Comparison of ENCODE assay signal across 30 cellular contexts in the genomic region with DNA sequence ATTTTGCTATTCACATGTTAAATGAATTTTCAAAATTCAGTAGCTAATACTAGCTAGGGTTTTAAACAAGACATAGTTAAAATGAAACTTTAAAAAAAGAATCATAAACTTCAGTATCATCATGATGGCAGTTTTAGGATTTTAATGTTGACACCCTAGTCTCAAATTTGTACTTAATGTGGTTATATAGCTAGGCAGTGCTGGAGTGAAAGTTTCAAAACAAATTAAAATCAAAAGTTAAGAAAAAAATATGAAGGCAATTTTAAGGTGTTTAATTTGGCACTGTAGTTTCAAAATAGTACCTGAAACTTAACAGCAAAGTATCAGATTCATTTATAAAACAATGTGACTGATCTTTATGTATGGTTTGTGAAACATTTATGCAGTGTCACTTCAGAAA. TPM values are rescaled to one million over a fixed set of nuclear protein-coding genes. Genes with fewer than 3 reads are reported as not detected.
"Had no signal": no experiment of that assay in that cellular context is flagged by ENCODE, and none has a peak within 500 bp of the region (broad histone marks: within the 10 kb centered on the region; RNA-seq: fewer than 3 reads in every experiment).

No MANE protein-coding gene starts in this region.

- H3K27me3 Mint-ChIP-seq: activated naive CD4-positive, alpha-beta T cell treated with anti-CD3 and anti-CD28 coated beads, Interleukin-2, amount 50 U/mL, for 24 hours; activated naive CD8-positive, alpha-beta T cell treated with anti-CD3 and anti-CD28 coated beads, Interleukin-2, amount 50 U/mL, for 24 hours had no signal

- H3K36me3 ChIP-seq: adrenal gland, esophagus squamous epithelium, gastroesophageal sphincter, heart right ventricle had no signal

- ATAC-seq: activated naive CD8-positive, alpha-beta T cell treated with anti-CD3 and anti-CD28 coated beads, Interleukin-2, amount 50 U/mL, for 24 hours; body of pancreas; effector memory CD8-positive, alpha-beta T cell; gastroesophageal sphincter; heart right ventricle; T-helper 17 cell had no signal

- H3K4me1 ChIP-seq: adrenal gland, gastroesophageal sphincter had no signal

- H3K27ac ChIP-seq: adrenal gland, body of pancreas, epithelial cell of prostate, esophagus squamous epithelium, gastroesophageal sphincter, heart right ventricle had no signal

- H3K9me3 ChIP-seq: adrenal gland, body of pancreas, esophagus squamous epithelium, gastroesophageal sphincter, heart right ventricle had no signal

- H3K27me3 ChIP-seq: adrenal gland, body of pancreas, heart right ventricle had no signal

- H3K4me3 Mint-ChIP-seq: activated CD4-positive, alpha-beta memory T cell treated with anti-CD3 and anti-CD28 coated beads, Interleukin-2, amount 10 ng/mL, durations not matched to agents 7 days and 5 days; activated CD4-positive, alpha-beta T cell treated with anti-CD3 and anti-CD28 coated beads, Interleukin-2, amount 10 ng/mL, durations not matched to agents 7 days and 5 days; activated naive CD4-positive, alpha-beta T cell treated with anti-CD3 and anti-CD28 coated beads for 36 hours; activated naive CD4-positive, alpha-beta T cell treated with anti-CD3 and anti-CD28 coated beads, Interleukin-2, amount 50 U/mL, for 24 hours; activated naive CD8-positive, alpha-beta T cell treated with anti-CD3 and anti-CD28 coated beads for 36 hours; activated naive CD8-positive, alpha-beta T cell treated with anti-CD3 and anti-CD28 coated beads, Interleukin-2, amount 50 U/mL, for 24 hours; activated T-cell treated with anti-CD3 and anti-CD28 coated beads, Interleukin-2, amount 50 U/mL, for 4 hours; effector memory CD8-positive, alpha-beta T cell; T-helper 17 cell; T-helper 2 cell treated with Interferon-gamma antibody and Interleukin-4, amounts not matched to agents 5 μg/mL and 100 μg/mL, for 36 hours had no signal

- H3K9me3 Mint-ChIP-seq: activated CD4-positive, alpha-beta memory T cell treated with anti-CD3 and anti-CD28 coated beads, Interleukin-2, amount 10 ng/mL, durations not matched to agents 7 days and 5 days; activated CD4-positive, alpha-beta T cell treated with anti-CD3 and anti-CD28 coated beads, Interleukin-2, amount 10 ng/mL, durations not matched to agents 7 days and 5 days; activated naive CD4-positive, alpha-beta T cell treated with anti-CD3 and anti-CD28 coated beads for 36 hours; activated naive CD4-positive, alpha-beta T cell treated with anti-CD3 and anti-CD28 coated beads, Interleukin-2, amount 50 U/mL, for 24 hours; activated naive CD8-positive, alpha-beta T cell treated with anti-CD3 and anti-CD28 coated beads for 36 hours; activated naive CD8-positive, alpha-beta T cell treated with anti-CD3 and anti-CD28 coated beads, Interleukin-2, amount 50 U/mL, for 24 hours; activated T-cell treated with anti-CD3 and anti-CD28 coated beads, Interleukin-2, amount 50 U/mL, for 4 hours; activated T-helper 2 cell treated with anti-CD3 and anti-CD28 coated beads, Interferon-gamma antibody, Interleukin-2, Interleukin-4, amounts not matched to agents 10 μg/mL and 5 μg/mL and 100 μg/mL, durations not matched to agents 14 hours and 24 hours and 36 hours; effector memory CD8-positive, alpha-beta T cell; T-helper 2 cell treated with Interferon-gamma antibody and Interleukin-4, amounts not matched to agents 5 μg/mL and 100 μg/mL, for 36 hours had no signal

- DNase-seq: activated CD4-positive, alpha-beta memory T cell treated with anti-CD3 and anti-CD28 coated beads, Interleukin-2, amount 10 ng/mL, durations not matched to agents 7 days and 5 days; activated CD4-positive, alpha-beta T cell treated with anti-CD3 and anti-CD28 coated beads for 1 hour; activated CD4-positive, alpha-beta T cell treated with anti-CD3 and anti-CD28 coated beads for 4 hours; activated CD4-positive, alpha-beta T cell treated with anti-CD3 and anti-CD28 coated beads, Interleukin-2, amount 10 ng/mL, durations not matched to agents 7 days and 5 days; activated CD4-positive, alpha-beta T cell treated with anti-CD3 and anti-CD28 coated beads, Interleukin-2, amount 50 U/mL, for 4 hours; activated effector memory CD4-positive, alpha-beta T cell treated with anti-CD3 and anti-CD28 coated beads, Interleukin-2, amount 50 U/mL, for 16 hours; activated naive CD4-positive, alpha-beta T cell treated with anti-CD3 and anti-CD28 coated beads for 36 hours; activated naive CD8-positive, alpha-beta T cell treated with anti-CD3 and anti-CD28 coated beads for 36 hours; activated naive CD8-positive, alpha-beta T cell treated with anti-CD3 and anti-CD28 coated beads, Interleukin-2, amount 50 U/mL, for 24 hours; activated T-cell treated with anti-CD3 and anti-CD28 coated beads, Interleukin-2, amount 50 U/mL, for 4 hours; adrenal gland; amygdala; aorta; body of pancreas; caudate nucleus; cortex of kidney; dermis blood vessel endothelial cell; effector CD4-positive, alpha-beta T cell; effector memory CD8-positive, alpha-beta T cell; esophagus squamous epithelium; foreskin melanocyte; heart right ventricle; T-helper 1 cell; T-helper 17 cell; T1000 had no signal

- H3K4me3 ChIP-seq: adrenal gland, body of pancreas, esophagus squamous epithelium, gastroesophageal sphincter, heart right ventricle had no signal

- H3K27ac Mint-ChIP-seq: activated CD4-positive, alpha-beta memory T cell treated with anti-CD3 and anti-CD28 coated beads, Interleukin-2, amount 10 ng/mL, durations not matched to agents 7 days and 5 days; activated CD4-positive, alpha-beta T cell treated with anti-CD3 and anti-CD28 coated beads, Interleukin-2, amount 10 ng/mL, durations not matched to agents 7 days and 5 days; activated naive CD4-positive, alpha-beta T cell treated with anti-CD3 and anti-CD28 coated beads for 36 hours; activated naive CD4-positive, alpha-beta T cell treated with anti-CD3 and anti-CD28 coated beads, Interleukin-2, amount 50 U/mL, for 24 hours; activated naive CD8-positive, alpha-beta T cell treated with anti-CD3 and anti-CD28 coated beads for 36 hours; activated naive CD8-positive, alpha-beta T cell treated with anti-CD3 and anti-CD28 coated beads, Interleukin-2, amount 50 U/mL, for 24 hours; activated T-helper 2 cell treated with anti-CD3 and anti-CD28 coated beads, Interferon-gamma antibody, Interleukin-2, Interleukin-4, amounts not matched to agents 10 μg/mL and 5 μg/mL and 100 μg/mL, durations not matched to agents 14 hours and 24 hours and 36 hours; effector memory CD8-positive, alpha-beta T cell; T-helper 17 cell; T-helper 2 cell treated with Interferon-gamma antibody and Interleukin-4, amounts not matched to agents 5 μg/mL and 100 μg/mL, for 36 hours had no signal

RNA-seq across cellular contexts. Expression of a gene that starts 19.3 kb away (rescaled TPM):
- total RNA-seq: activated naive CD4-positive, alpha-beta T cell treated with anti-CD3 and anti-CD28 coated beads for 36 hours; activated naive CD8-positive, alpha-beta T cell treated with anti-CD3 and anti-CD28 coated beads for 36 hours had no signal

RNA-seq across cellular contexts. Expression of a gene that starts 33.8 kb away (rescaled TPM):
- polyA plus RNA-seq: heart right ventricle had no signal
